ENCODE assay signal across 8 cellular contexts in the genomic region with DNA sequence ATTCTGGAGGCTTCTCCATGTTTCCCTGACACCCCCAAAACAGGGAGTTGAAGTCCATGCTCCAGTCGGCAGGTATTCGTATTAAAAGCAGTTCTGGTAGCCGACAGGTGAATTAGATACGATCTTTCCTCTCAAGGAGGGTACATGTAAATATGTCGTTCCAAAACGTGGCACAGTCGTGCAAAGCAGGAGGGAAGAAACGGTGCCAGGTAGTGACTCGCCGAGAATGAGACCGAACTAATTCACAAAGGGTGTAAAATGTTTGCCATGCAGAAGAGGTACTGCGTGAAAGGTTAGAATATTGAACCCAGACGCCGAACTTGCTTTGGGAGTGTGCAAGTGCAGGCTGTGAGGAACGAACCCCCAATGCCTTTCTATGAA. TPM values are rescaled to one million over a fixed set of nuclear protein-coding genes. Genes with fewer than 3 reads are reported as not detected.
DNase-seq lines count a peak whose midpoint lies in the region; ATAC-seq and TF ChIP-seq lines count a peak whose summit lies in the region.

No MANE protein-coding gene starts in this region.

- no peaks in the 10 kb centered on the region for H3K9me2 ChIP-seq in PC-3 (replicated peaks; ENCODE audit: low read length)

- POLR2A ChIA-PET in PC-3 (lab: Charles Lee; ENCODE audit: unreplicated experiment), result no interaction called here

- intact Hi-C loops in PC-3 (cut with micrococcal nuclease), result loop anchor here (10.0 kb wide), 1 partner anchor 105 kb away; a partner anchor contains a TSS

- H3K4me3 ChIP-seq in GM12875 (ENCODE audit: low read depth, low read length) (peak overlapping the region; percentile 93), PC-3 (ENCODE audit: low read length) (peak overlapping the region; percentile 94)

- H3K4me1 Mint-ChIP-seq in osteocyte (ENCODE audit: unreplicated experiment), result peaks cover 12% of the 10 kb centered on the region

- H3K4me3 Mint-ChIP-seq in osteocyte (ENCODE audit: unreplicated experiment), result peak overlapping the region; percentile 90

- no peaks in the 10 kb centered on the region for H3K9me3 ChIP-seq in PC-3 (ENCODE audit: low read length)

- peak overlapping the region; percentile 95 for H3K9ac ChIP-seq in PC-3 (ENCODE audit: low read length)

- peak overlapping the region; percentile 91 for H3K4me2 ChIP-seq in PC-3 (ENCODE audit: low read length)

- BruUV-seq in PC-3 (replicated peaks; lab: Mats Ljungman, UMichigan), result TSS peak; percentile 71

- peaks cover 38% of the 10 kb centered on the region for H3K36me3 ChIP-seq in PC-3 (ENCODE audit: low read depth, low read length)

- peaks cover 30% of the 10 kb centered on the region for H3K79me2 ChIP-seq in PC-3 (ENCODE audit: low read length)

- CTCF ChIA-PET in PC-3 (lab: Charles Lee), result no interaction called here

- no peak for TF ChIP-seq CTCF in GM12875 (IDR thresholded peaks at IDR 0.05; ENCODE audit: borderline replicate concordance, insufficient read depth, low read depth, low read length)
- no peak for TF ChIP-seq CTCF in PC-3 (conservative IDR thresholded peaks at IDR 0.05; ENCODE audit: low read depth, low read length)
- no peak for TF ChIP-seq CTCF in osteocyte (IDR thresholded peaks at IDR 0.05)
- no peak for TF ChIP-seq CTCF in GM13977 (IDR thresholded peaks at IDR 0.05; ENCODE audit: extremely low read depth, insufficient read depth, missing control alignments)

- peak overlapping the region; percentile 66 for H2AFZ ChIP-seq in PC-3 (ENCODE audit: low read length)

- in situ Hi-C loops in GM13977 (cut with MboI; ENCODE audit: low pct_unique_long_range_greater_than_20kb, low sequenced_read_pairs, unreplicated experiment), result no loop called here

- no peaks in the 10 kb centered on the region for H3K27me3 ChIP-seq in PC-3 (ENCODE audit: low read length)

- H3F3A ChIP-seq in PC-3 (ENCODE audit: low read length, unreplicated experiment), result no peaks in the 10 kb centered on the region

- peaks cover 15% of the 10 kb centered on the region for H3K4me1 ChIP-seq in PC-3 (ENCODE audit: insufficient read depth, low read length)

- peak overlapping the region; percentile 25 for H3K27ac ChIP-seq in PC-3 (ENCODE audit: low read length)

- no peaks in the 10 kb centered on the region for H3K27me3 Mint-ChIP-seq in osteocyte (ENCODE audit: unreplicated experiment)

- H4K20me1 ChIP-seq in PC-3 (ENCODE audit: low read length), result no peaks in the 10 kb centered on the region

- no peak for TF ChIP-seq POLR2A in erythroblast (IDR thresholded peaks at IDR 0.05; ENCODE audit: low read length)

- H3K36me3 Mint-ChIP-seq in osteocyte (ENCODE audit: unreplicated experiment), result peaks cover 25% of the 10 kb centered on the region

- ATAC-seq in PC-3, result no peak

- no peaks in the 10 kb centered on the region for H3K9me3 Mint-ChIP-seq in osteocyte (ENCODE audit: unreplicated experiment)

- peak overlapping the region; percentile 96 for H3K27ac Mint-ChIP-seq in osteocyte (ENCODE audit: unreplicated experiment)

- DNase-seq in PC-3 (no peak), erythroblast (lab: John Stamatoyannopoulos, UW) (peak; percentile 56 to 63), osteocyte (ENCODE audit: extremely low spot score, unreplicated experiment) (no peak), NCI-H526 (lab: John Stamatoyannopoulos, UW) (no peak), GM19238 (ENCODE audit: insufficient read length, low spot score) (no peak), SKM-1 (lab: John Stamatoyannopoulos, UW; ENCODE audit: unreplicated experiment) (no peak), GM13977 (ENCODE audit: low spot score) (no peak)

RNA-seq across cellular contexts. Expression of a gene that starts 0.5 kb away (rescaled TPM):
- total RNA-seq in PC-3 (2014; rRNA removed) (16.0 and 17.7 TPM in 2 replicates), osteocyte (21.6 and 23.2 TPM in 2 replicates)

RNA-seq across cellular contexts. Expression of a gene that starts 37.0 kb away (rescaled TPM):
- not detected in 2 replicates for total RNA-seq in PC-3 (2014; rRNA removed)
- not detected in 2 replicates for total RNA-seq in osteocyte

RNA-seq across cellular contexts. Expression of a gene that starts 55.6 kb away (rescaled TPM):
- total RNA-seq in PC-3 (2014; rRNA removed) (not detected in 2 replicates), osteocyte (0.18 TPM in 1 of 2 replicates, not detected in the other)

Comparison
In these comparisons a context has a peak if more than half of its experiments do, and no peak if none do; other contexts are left out.
1. DNase-seq: peak in erythroblast (2 of 2); none in PC-3 (single experiment), osteocyte (single experiment), NCI-H526 (0 of 2), GM19238 (single experiment), SKM-1 (single experiment) and GM13977 (single experiment).